ENCODE assay signal across 12 cellular contexts in the genomic region with DNA sequence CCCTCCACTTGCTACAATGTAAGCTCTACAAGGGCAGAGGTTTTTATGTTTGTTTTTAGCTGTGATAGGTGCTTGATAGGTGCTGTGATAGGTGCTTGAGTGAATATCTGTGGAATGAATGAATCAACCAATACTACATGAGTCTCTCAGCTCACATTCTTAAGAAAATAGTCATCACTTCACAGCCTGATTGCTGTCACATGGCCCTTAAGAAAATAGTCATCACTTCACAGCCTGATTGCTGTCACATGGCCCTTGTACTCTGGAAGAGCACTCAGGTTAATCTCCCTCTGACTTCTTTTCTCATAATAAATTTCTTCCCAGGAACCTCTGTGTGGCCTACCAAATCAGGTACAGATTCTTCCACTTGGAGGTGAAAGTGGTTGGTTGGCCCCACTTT.
DNase-seq lines count a peak whose midpoint lies in the region; ATAC-seq, FAIRE-seq and TF ChIP-seq lines count a peak whose summit lies in the region.
"Had no signal": no experiment of that assay in that cellular context is flagged by ENCODE, and none has a peak within 500 bp of the region (broad histone marks: within the 10 kb centered on the region; RNA-seq: fewer than 3 reads in every experiment).

No MANE protein-coding gene starts in this region.

- in situ Hi-C loops in ACHN (cut with HindIII; ENCODE audit: low pct_ligation_motif_present, low pct_unique_long_range_greater_than_20kb, low sequenced_read_pairs), result no loop called here

- DNase-seq in ACHN (peak; percentile 80), HK-2 (ENCODE audit: unreplicated experiment) (peak; percentile 35), amniotic stem cell (lab: John Stamatoyannopoulos, UW) (peak; percentile 69), keratinocyte (ENCODE audit: low read depth, low spot score) (peak; percentile 80), T-cell (no peak), ecto neural progenitor cell (ENCODE audit: low spot score) (no peak), D341Med (ENCODE audit: low spot score) (no peak)
- no peak for DNase-seq in effector memory CD4-positive, alpha-beta T cell
- DNase-seq: NCI-H526 treated with DMSO at 0.1 percent for 48 hours, T-helper 2 cell had no signal

- H3K4me1 ChIP-seq in keratinocyte (ENCODE audit: control insufficient read depth, extremely low read depth, insufficient read depth, low read length), result peaks cover 21% of the 10 kb centered on the region
- H3K4me1 ChIP-seq in effector memory CD4-positive, alpha-beta T cell (ENCODE audit: control insufficient read depth, insufficient read depth, low read length, poor library complexity, severe bottlenecking), result no peaks in the 10 kb centered on the region

- H3K9me1 ChIP-seq in keratinocyte (ENCODE audit: control insufficient read depth, extremely low read depth, insufficient read depth, low read length), result no peaks in the 10 kb centered on the region

- H3K27ac ChIP-seq in keratinocyte (ENCODE audit: control insufficient read depth, insufficient read depth, low read length), result peak overlapping the region; percentile 27
- no peak overlapping the region for H3K27ac ChIP-seq in effector memory CD4-positive, alpha-beta T cell (ENCODE audit: insufficient read depth, low read length, poor library complexity, severe bottlenecking)
- H3K27ac ChIP-seq: C4-2B had no signal

- H3K36me3 ChIP-seq in keratinocyte (ENCODE audit: control insufficient read depth in 2 of 2, extremely low read depth in 1 of 2, insufficient read depth in 2 of 2, low read length in 2 of 2), result no peaks in the 10 kb centered on the region
- H3K36me3 ChIP-seq in effector memory CD4-positive, alpha-beta T cell (ENCODE audit: control insufficient read depth, insufficient read depth, low read length), result no peaks in the 10 kb centered on the region

- no peaks in the 10 kb centered on the region for H3K27me3 ChIP-seq in keratinocyte (ENCODE audit: control insufficient read depth, extremely low read depth, insufficient read depth, low read length)
- H3K27me3 ChIP-seq in effector memory CD4-positive, alpha-beta T cell (replicated peaks; ENCODE audit: control insufficient read depth, insufficient read depth, low read length, poor library complexity, severe bottlenecking), result no peaks in the 10 kb centered on the region

- H3K36me3 Mint-ChIP-seq in T-cell, result no peaks in the 10 kb centered on the region
- H3K36me3 Mint-ChIP-seq: brain had no signal

- no peak for TF ChIP-seq CTCF in keratinocyte (optimal IDR thresholded peaks at IDR 0.05 in 1 of 3, IDR thresholded peaks at IDR 0.05 in 1 of 3, conservative IDR thresholded peaks at IDR 0.05 in 1 of 3; ENCODE audit: extremely low read depth in 1 of 3, insufficient read depth in 2 of 3, low read length in 3 of 3)

- H3K27ac Mint-ChIP-seq in T-cell, result no peak overlapping the region
- H3K27ac Mint-ChIP-seq: brain had no signal

- peaks cover 2 to 5% of the 10 kb centered on the region in 2 donors for H3K27me3 Mint-ChIP-seq in T-cell
- H3K27me3 Mint-ChIP-seq: brain had no signal

- FAIRE-seq in keratinocyte (lab: Jason Lieb, UNC), result peak; percentile 90

- no peaks in the 10 kb centered on the region for H3K4me1 Mint-ChIP-seq in T-cell

- CTCF ChIA-PET in T-cell (lab: Charles Lee), result no interaction called here

- H3K79me2 ChIP-seq in keratinocyte (ENCODE audit: control insufficient read depth, insufficient read depth, low read length), result no peaks in the 10 kb centered on the region

- POLR2A ChIA-PET in T-cell (lab: Charles Lee), result no interaction called here

- dilution Hi-C loops in keratinocyte (cut with MboI; ENCODE audit: extremely low pct_ligation_motif_present, low sequenced_read_pairs), result no loop called here

- peak overlapping the region; percentile 21 for H2AFZ ChIP-seq in keratinocyte (ENCODE audit: control insufficient read depth, low read length)

- no peaks in the 10 kb centered on the region for H4K20me1 ChIP-seq in keratinocyte (ENCODE audit: control insufficient read depth, extremely low read depth, insufficient read depth, low read length)

- H3K9me3 ChIP-seq in keratinocyte (ENCODE audit: control insufficient read depth, low read depth, low read length), result no peaks in the 10 kb centered on the region
- H3K9me3 ChIP-seq in effector memory CD4-positive, alpha-beta T cell (ENCODE audit: control insufficient read depth, low read length), result no peaks in the 10 kb centered on the region

- H3K4me3 Mint-ChIP-seq in T-cell, result no peak overlapping the region
- H3K4me3 Mint-ChIP-seq: brain had no signal

- no peak overlapping the region for H3K9ac ChIP-seq in keratinocyte (ENCODE audit: control insufficient read depth, extremely low read depth, insufficient read depth, low read length)

- H3K4me3 ChIP-seq in keratinocyte (ENCODE audit: control insufficient read depth in 2 of 3, extremely low read depth in 1 of 3, insufficient read depth in 2 of 3, low read depth in 1 of 3, low read length in 3 of 3), result no peak overlapping the region
- no peak overlapping the region for H3K4me3 ChIP-seq in effector memory CD4-positive, alpha-beta T cell (ENCODE audit: insufficient read depth, low read depth, low read length, poor library complexity, severe bottlenecking)

- no peaks in the 10 kb centered on the region for H3K9me3 Mint-ChIP-seq in T-cell
- H3K9me3 Mint-ChIP-seq: brain had no signal

- no peak for ATAC-seq in T-cell (replicated peaks in 1 of 4)

- no peak overlapping the region for H3K4me2 ChIP-seq in keratinocyte (ENCODE audit: control insufficient read depth, extremely low read depth, insufficient read depth, low read depth, low read length)

Comparison
In these comparisons a context has a peak if more than half of its experiments do, and no peak if none do; other contexts are left out.
1. DNase-seq: peak in ACHN (single experiment), HK-2 (single experiment), amniotic stem cell (single experiment) and keratinocyte (single experiment); none in T-cell (0 of 34), ecto neural progenitor cell (single experiment), D341Med (single experiment) and effector memory CD4-positive, alpha-beta T cell (0 of 3).